In the genomic region with DNA sequence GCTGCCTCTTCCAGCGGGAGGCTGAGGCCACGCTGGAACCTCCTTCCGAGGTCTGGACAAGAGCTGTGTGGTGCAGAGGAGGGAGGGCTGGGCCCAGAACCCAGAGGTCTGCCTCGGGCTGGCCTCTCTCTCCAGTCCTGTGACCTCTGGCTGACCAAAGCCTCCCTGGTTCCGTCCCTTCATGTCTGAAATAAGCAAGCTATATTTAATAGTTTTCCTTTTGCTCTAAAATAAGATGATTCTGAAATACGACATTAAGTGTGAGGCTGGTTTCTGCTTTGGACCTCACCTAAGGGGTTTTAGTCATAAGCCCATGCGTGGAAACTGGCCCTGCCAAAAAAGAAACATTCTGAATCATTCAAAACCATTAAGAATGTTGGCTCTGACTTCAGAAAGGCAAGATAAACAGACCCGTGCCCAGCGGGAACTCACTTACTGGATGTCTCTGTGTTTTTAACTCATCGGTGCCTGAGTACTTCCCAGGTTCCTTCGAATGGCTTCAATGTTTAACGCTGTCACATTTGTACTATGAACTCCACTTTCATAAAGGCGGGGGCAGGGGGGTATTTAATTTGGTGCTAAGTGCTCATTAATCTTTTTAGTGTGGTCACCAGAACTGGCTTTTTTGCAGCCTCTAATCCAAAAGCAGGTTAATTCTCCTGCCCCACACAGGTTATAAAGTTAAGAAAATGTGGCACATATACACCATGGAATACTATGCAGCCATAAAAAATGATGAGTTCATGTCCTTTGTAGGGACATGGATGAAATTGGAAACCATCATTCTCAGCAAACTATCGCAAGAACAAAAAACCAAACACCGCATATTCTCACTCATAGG, we compare ENCODE assay signal across 13 cellular contexts.
DNase-seq lines count a peak whose midpoint lies in the region; ATAC-seq, FAIRE-seq and TF ChIP-seq lines count a peak whose summit lies in the region.
"Had no signal": no experiment of that assay in that cellular context is flagged by ENCODE, and none has a peak within 500 bp of the region (broad histone marks: within the 10 kb centered on the region; RNA-seq: fewer than 3 reads in every experiment).

No MANE protein-coding gene starts in this region.

- H3K36me3 Mint-ChIP-seq in activated T-cell treated with anti-CD3 and anti-CD28 coated beads, Interleukin-2, amount 50 U/mL, for 72 hours (ENCODE audit: insufficient read depth in 2 of 2), result peaks cover 29 to 68% of the 10 kb centered on the region in 2 donors
- H3K36me3 Mint-ChIP-seq in activated T-cell treated with anti-CD3 and anti-CD28 coated beads, Interleukin-2, amount 50 U/mL, for 4 hours (ENCODE audit: insufficient read depth), result peaks cover 68% of the 10 kb centered on the region

- H3K27ac Mint-ChIP-seq in activated T-cell treated with anti-CD3 and anti-CD28 coated beads, Interleukin-2, amount 50 U/mL, for 72 hours, result peak overlapping the region; percentile 89

- TF ChIP-seq POLR2A in breast epithelium (IDR thresholded peaks at IDR 0.05) (no peak), upper lobe of left lung (IDR thresholded peaks at IDR 0.05) (no peak)

- H3K36me3 ChIP-seq in breast epithelium (no peaks in the 10 kb centered on the region), left lung (peaks cover 0 to 54% of the 10 kb centered on the region in 2 donors), upper lobe of left lung (peaks cover 0 to 52% (median 24%) of the 10 kb centered on the region in 4 donors), small intestine (ENCODE audit: control insufficient read depth in 2 of 2, insufficient read depth in 2 of 2, low read length in 2 of 2) (no peaks in the 10 kb centered on the region)

- peaks cover 84% of the 10 kb centered on the region for H3K4me1 Mint-ChIP-seq in activated T-cell treated with anti-CD3 and anti-CD28 coated beads, Interleukin-2, amount 50 U/mL, for 72 hours (ENCODE audit: low read depth)
- peaks cover 72% of the 10 kb centered on the region for H3K4me1 Mint-ChIP-seq in activated T-cell treated with anti-CD3 and anti-CD28 coated beads, Interleukin-2, amount 50 U/mL, for 4 hours (ENCODE audit: low read depth)

- H3K4me3 ChIP-seq in breast epithelium, result peak overlapping the region in 2 of 3 donors; percentile 16 to 49
- no peak overlapping the region for H3K4me3 ChIP-seq in left lung
- H3K4me3 ChIP-seq in upper lobe of left lung, result no peak overlapping the region
- H3K4me3 ChIP-seq in small intestine (ENCODE audit: low read depth in 1 of 2, low read length in 2 of 2), result no peak overlapping the region

- ATAC-seq in activated T-cell treated with anti-CD3 and anti-CD28 coated beads, Interleukin-2, amount 50 U/mL, for 72 hours (replicated peaks in 1 of 2), result no peak
- no peak for ATAC-seq in activated T-cell treated with anti-CD3 and anti-CD28 coated beads, Interleukin-2, amount 50 U/mL, for 4 hours
- ATAC-seq in left lung (peak; percentile 45), upper lobe of left lung (ENCODE audit: low FRiP score in 2 of 2) (peak; percentile 70 to 76), HG03469 (IDR thresholded peaks at IDR 0.05; ENCODE audit: unreplicated experiment) (no peak)

- DNase-seq in activated T-cell treated with anti-CD3 and anti-CD28 coated beads, Interleukin-2, amount 50 U/mL, for 72 hours, result no peak
- DNase-seq in activated T-cell treated with anti-CD3 and anti-CD28 coated beads, Interleukin-2, amount 50 U/mL, for 4 hours, result no peak
- DNase-seq in breast epithelium (ENCODE audit: low spot score in 2 of 2), result peak in 1 of 2 donors; percentile 73
- DNase-seq in left lung, result peak in 1 of 2 donors; percentile 65
- peak; percentile 24 to 78 for DNase-seq in upper lobe of left lung
- no peak for DNase-seq in medulla oblongata (ENCODE audit: extremely low spot score)
- DNase-seq in small intestine, result no peak
- DNase-seq: NCI-H82; stimulated activated CD4-positive, alpha-beta T cell treated with anti-CD3 and anti-CD28 coated beads, Interleukin-4, amount 100 ng/mL, for 1 hour had no signal

- no peaks in the 10 kb centered on the region for H3K27me3 Mint-ChIP-seq in activated T-cell treated with anti-CD3 and anti-CD28 coated beads, Interleukin-2, amount 50 U/mL, for 72 hours (ENCODE audit: low read depth)
- no peaks in the 10 kb centered on the region for H3K27me3 Mint-ChIP-seq in activated T-cell treated with anti-CD3 and anti-CD28 coated beads, Interleukin-2, amount 50 U/mL, for 4 hours (ENCODE audit: low read depth)
- H3K27me3 Mint-ChIP-seq: central memory CD8-positive, alpha-beta T cell had no signal

- H3K4me1 ChIP-seq in breast epithelium (peaks cover 7 to 10% of the 10 kb centered on the region in 2 donors), left lung (peaks cover 59 to 92% of the 10 kb centered on the region in 2 donors), upper lobe of left lung (peaks cover 68 to 92% (median 76%) of the 10 kb centered on the region in 4 donors), small intestine (ENCODE audit: control insufficient read depth in 2 of 2, insufficient read depth in 1 of 2, low read depth in 1 of 2, low read length in 1 of 2) (peaks cover 4 to 15% of the 10 kb centered on the region in 2 donors)

- 44 to 55% methylated on average over 14 of the region's 15 CpGs for WGBS in upper lobe of left lung, 2 donors
- WGBS in small intestine, 3 donors, result 31 to 52% (median 51%) methylated on average over 13 of the region's 15 CpGs

- peak overlapping the region; percentile 90 to 93 for H3K27ac ChIP-seq in breast epithelium
- peak overlapping the region; percentile 78 to 92 for H3K27ac ChIP-seq in left lung
- H3K27ac ChIP-seq in upper lobe of left lung, result peak overlapping the region; percentile 79 to 93 (median 91)
- peak overlapping the region in 1 of 2 donors; percentile 86 for H3K27ac ChIP-seq in small intestine (ENCODE audit: low read depth in 1 of 2, low read length in 1 of 2)

- no peak for TF ChIP-seq CTCF in breast epithelium (IDR thresholded peaks at IDR 0.05)
- TF ChIP-seq CTCF in left lung (IDR thresholded peaks at IDR 0.05), result no peak
- TF ChIP-seq CTCF in upper lobe of left lung (IDR thresholded peaks at IDR 0.05), result no peak

- FAIRE-seq in small intestine (lab: Jason Lieb, UNC), result no peak
- FAIRE-seq: H54 had no signal

- no peaks in the 10 kb centered on the region for H3K9me3 ChIP-seq in breast epithelium
- H3K9me3 ChIP-seq in left lung, result no peaks in the 10 kb centered on the region
- H3K9me3 ChIP-seq in upper lobe of left lung, result no peaks in the 10 kb centered on the region
- no peaks in the 10 kb centered on the region for H3K9me3 ChIP-seq in small intestine (ENCODE audit: control insufficient read depth, low read depth)

- TF ChIP-seq EP300 in upper lobe of left lung (IDR thresholded peaks at IDR 0.05), result peak in 3 of 4 donors; percentile 7 to 91 (median 50)

- no peaks in the 10 kb centered on the region for H3K9me3 Mint-ChIP-seq in activated T-cell treated with anti-CD3 and anti-CD28 coated beads, Interleukin-2, amount 50 U/mL, for 72 hours
- H3K9me3 Mint-ChIP-seq in activated T-cell treated with anti-CD3 and anti-CD28 coated beads, Interleukin-2, amount 50 U/mL, for 4 hours, result no peaks in the 10 kb centered on the region
- H3K9me3 Mint-ChIP-seq: CD14-positive monocyte; central memory CD8-positive, alpha-beta T cell had no signal

- no peak overlapping the region for H3K4me3 Mint-ChIP-seq in activated T-cell treated with anti-CD3 and anti-CD28 coated beads, Interleukin-2, amount 50 U/mL, for 72 hours
- H3K4me3 Mint-ChIP-seq in activated T-cell treated with anti-CD3 and anti-CD28 coated beads, Interleukin-2, amount 50 U/mL, for 4 hours, result no peak overlapping the region
- H3K4me3 Mint-ChIP-seq: CD14-positive monocyte; central memory CD8-positive, alpha-beta T cell had no signal

- H3K27me3 ChIP-seq in breast epithelium (no peaks in the 10 kb centered on the region), left lung (no peaks in the 10 kb centered on the region), upper lobe of left lung (no peaks in the 10 kb centered on the region), small intestine (ENCODE audit: control insufficient read depth in 2 of 2, insufficient read depth in 2 of 2, low read length in 2 of 2) (no peaks in the 10 kb centered on the region)

- intact Hi-C loops in breast epithelium (cut with DNase I; ENCODE audit: low total_unique reads), result no loop called here
- intact Hi-C loops in left lung (cut with DNase I), result loop anchor here in 1 of 2 donors (10.0 kb wide), 1 partner anchor 123 kb away; no protein-coding TSS in a partner anchor

Comparison
In these comparisons a context has a peak if more than half of its experiments do, and no peak if none do; other contexts are left out.
1. ATAC-seq: peak in left lung (single experiment) and upper lobe of left lung (2 of 2); none in activated T-cell treated with anti-CD3 and anti-CD28 coated beads, Interleukin-2, amount 50 U/mL, for 72 hours (0 of 2), activated T-cell treated with anti-CD3 and anti-CD28 coated beads, Interleukin-2, amount 50 U/mL, for 4 hours (0 of 2) and HG03469 (single experiment).
2. DNase-seq: peak in upper lobe of left lung (2 of 2); none in activated T-cell treated with anti-CD3 and anti-CD28 coated beads, Interleukin-2, amount 50 U/mL, for 72 hours (0 of 2), activated T-cell treated with anti-CD3 and anti-CD28 coated beads, Interleukin-2, amount 50 U/mL, for 4 hours (single experiment), medulla oblongata (single experiment) and small intestine (single experiment).
3. H3K4me3 ChIP-seq: peak in breast epithelium (2 of 3); none in left lung (0 of 2), upper lobe of left lung (0 of 4) and small intestine (0 of 2).